In genomic region chr17:73309727-73310555, GRCh38 we compare ENCODE assay signal across 1 cellular context.
A peak's percentile ranks its signal among the peaks of the same experiment; 100 is the strongest.
TF ChIP-seq lines count a peak whose summit lies in the region.

No MANE protein-coding gene starts in this region.

TF ChIP-seq in HepG2, 621 proteins besides CTCF, POLR2A, EP300 and RAD21 (continued from another document and continues in another):
- TF ChIP-seq GMEB2 (CRISPR knock-in tag; IDR thresholded peaks at IDR 0.05; ENCODE audit: low read depth) (no peak), HNRNPK (IDR thresholded peaks at IDR 0.05; ENCODE audit: low read depth, low read length, poor library complexity, severe bottlenecking) (no peak), XRCC5 (optimal IDR thresholded peaks at IDR 0.05; ENCODE audit: low read length) (peak; percentile 46), NFYB (CRISPR knock-in tag; IDR thresholded peaks at IDR 0.05) (no peak), EEA1 (CRISPR knock-in tag; IDR thresholded peaks at IDR 0.05; ENCODE audit: borderline replicate concordance) (no peak), ZNF460 (CRISPR knock-in tag; IDR thresholded peaks at IDR 0.05; ENCODE audit: borderline replicate concordance) (no peak), MTF2 (CRISPR knock-in tag; IDR thresholded peaks at IDR 0.05; ENCODE audit: borderline replicate concordance) (0 out of 2 replicates have a peak, but pooled peaks have one; percentile 22), SMAD9 (CRISPR knock-in tag; IDR thresholded peaks at IDR 0.05) (no peak), ATRX (CRISPR knock-in tag; IDR thresholded peaks at IDR 0.05; ENCODE audit: borderline replicate concordance) (no peak), ZKSCAN8 (CRISPR knock-in tag; IDR thresholded peaks at IDR 0.05; ENCODE audit: borderline replicate concordance) (no peak), ZNF782 (CRISPR knock-in tag; IDR thresholded peaks at IDR 0.05; ENCODE audit: borderline replicate concordance) (peak; percentile 15; the same call in 1 of the 2 replicates), PHF21A (CRISPR knock-in tag; IDR thresholded peaks at IDR 0.05) (no peak), NONO (IDR thresholded peaks at IDR 0.05) (no peak), NONO (CRISPR knock-in tag; conservative IDR thresholded peaks at IDR 0.05) (no peak; the same call in 1 of the 2 replicates), KAT7 (CRISPR knock-in tag; IDR thresholded peaks at IDR 0.05; ENCODE audit: borderline replicate concordance) (no peak), TAF1 (CRISPR knock-in tag; IDR thresholded peaks at IDR 0.05) (0 out of 2 replicates have a peak, but pooled peaks have one; percentile 21), MXI1 (IDR thresholded peaks at IDR 0.05; ENCODE audit: borderline replicate concordance, low read depth, low read length) (0 out of 3 replicates have a peak, but pooled peaks have one; percentile 1), ADNP (CRISPR knock-in tag; IDR thresholded peaks at IDR 0.05) (no peak), TGIF2 (CRISPR knock-in tag; IDR thresholded peaks at IDR 0.05) (no peak), ZBTB2 (CRISPR knock-in tag; IDR thresholded peaks at IDR 0.05; ENCODE audit: low read depth) (no peak; the same call in 1 of the 2 replicates), ZNF407 (CRISPR knock-in tag; IDR thresholded peaks at IDR 0.05; ENCODE audit: not compliant biosample characterization) (no peak), TCF7 (IDR thresholded peaks at IDR 0.05; ENCODE audit: low read depth) (no peak), GTF3A (CRISPR knock-in tag; conservative IDR thresholded peaks at IDR 0.05) (no peak; the same call in 1 of the 2 replicates), ZNF790 (CRISPR knock-in tag; IDR thresholded peaks at IDR 0.05; ENCODE audit: borderline replicate concordance) (no peak), CBX5 (CRISPR knock-in tag; IDR thresholded peaks at IDR 0.05; ENCODE audit: borderline replicate concordance) (no peak), TEAD3 (CRISPR knock-in tag; optimal IDR thresholded peaks at IDR 0.05; ENCODE audit: borderline replicate concordance) (no peak), ZNF281 (CRISPR knock-in tag; IDR thresholded peaks at IDR 0.05; ENCODE audit: borderline replicate concordance) (no peak), FLYWCH1 (CRISPR knock-in tag; IDR thresholded peaks at IDR 0.05) (no peak), ZBTB4 (CRISPR knock-in tag; IDR thresholded peaks at IDR 0.05; ENCODE audit: borderline replicate concordance) (no peak), PREB (CRISPR knock-in tag; IDR thresholded peaks at IDR 0.05) (no peak), TBP (CRISPR knock-in tag; IDR thresholded peaks at IDR 0.05) (no peak), RFXAP (CRISPR knock-in tag; IDR thresholded peaks at IDR 0.05; ENCODE audit: borderline replicate concordance) (no peak), ARID4A (CRISPR knock-in tag; IDR thresholded peaks at IDR 0.05; ENCODE audit: borderline replicate concordance) (0 out of 2 replicates have a peak, but pooled peaks have one; percentile 4), ZSCAN29 (CRISPR knock-in tag; conservative IDR thresholded peaks at IDR 0.05) (no peak; the same call in 1 of the 2 replicates)
